8 cellular contexts compared by ENCODE assay signal in genomic region chr2:175690113-175690716, GRCh38.
DNase-seq lines count a peak whose midpoint lies in the region; ATAC-seq, FAIRE-seq and TF ChIP-seq lines count a peak whose summit lies in the region.

No MANE protein-coding gene starts in this region.

- no peak overlapping the region for H3K9ac ChIP-seq in keratinocyte (ENCODE audit: control insufficient read depth, extremely low read depth, insufficient read depth, low read length)

- H3K4me3 ChIP-seq in keratinocyte (ENCODE audit: control insufficient read depth in 2 of 3, extremely low read depth in 1 of 3, insufficient read depth in 2 of 3, low read depth in 1 of 3, low read length in 3 of 3) (no peak overlapping the region), suprapubic skin (no peak overlapping the region)

- no peaks in the 10 kb centered on the region for H3K4me1 ChIP-seq in keratinocyte (ENCODE audit: control insufficient read depth, extremely low read depth, insufficient read depth, low read length)
- H3K4me1 ChIP-seq in suprapubic skin: no peaks in the 10 kb centered on the region

- H3K36me3 ChIP-seq in keratinocyte (ENCODE audit: control insufficient read depth in 2 of 2, extremely low read depth in 1 of 2, insufficient read depth in 2 of 2, low read length in 2 of 2) (no peaks in the 10 kb centered on the region), suprapubic skin (no peaks in the 10 kb centered on the region)

- TF ChIP-seq POLR2A in suprapubic skin (IDR thresholded peaks at IDR 0.05): no peak

- H3K9me1 ChIP-seq in keratinocyte (ENCODE audit: control insufficient read depth, extremely low read depth, insufficient read depth, low read length): no peaks in the 10 kb centered on the region

- no peak for TF ChIP-seq EP300 in suprapubic skin (IDR thresholded peaks at IDR 0.05)

- H3K4me2 ChIP-seq in keratinocyte (ENCODE audit: control insufficient read depth, extremely low read depth, insufficient read depth, low read depth, low read length): no peak overlapping the region

- H3K79me2 ChIP-seq in keratinocyte (ENCODE audit: control insufficient read depth, insufficient read depth, low read length): no peaks in the 10 kb centered on the region

- H3K27ac ChIP-seq in keratinocyte (ENCODE audit: control insufficient read depth, insufficient read depth, low read length) (no peak overlapping the region), suprapubic skin (no peak overlapping the region)

- H2AFZ ChIP-seq in keratinocyte (ENCODE audit: control insufficient read depth, low read length): no peak overlapping the region

- H3K9me3 ChIP-seq in keratinocyte (ENCODE audit: control insufficient read depth, low read depth, low read length): no peaks in the 10 kb centered on the region
- no peaks in the 10 kb centered on the region for H3K9me3 ChIP-seq in suprapubic skin

- DNase-seq in AG08395 (ENCODE audit: low spot score) (peak; percentile 55), GM03348 (ENCODE audit: low spot score) (peak; percentile 56), NCI-H526 (lab: John Stamatoyannopoulos, UW) (peak; percentile 55 to 79), brain pericyte (ENCODE audit: low read depth, low spot score) (peak; percentile 29), keratinocyte (ENCODE audit: low read depth, low spot score) (peak; percentile 25), suprapubic skin (ENCODE audit: low spot score in 2 of 2) (no peak)

- FAIRE-seq in keratinocyte (lab: Jason Lieb, UNC): no peak

- no peaks in the 10 kb centered on the region for H4K20me1 ChIP-seq in keratinocyte (ENCODE audit: control insufficient read depth, extremely low read depth, insufficient read depth, low read length)

- dilution Hi-C loops in keratinocyte (cut with MboI; ENCODE audit: extremely low pct_ligation_motif_present, low sequenced_read_pairs): no loop called here

- peak in 2 of 3 experiments; percentile 52 to 54 for TF ChIP-seq CTCF in keratinocyte (optimal IDR thresholded peaks at IDR 0.05 in 1 of 3, IDR thresholded peaks at IDR 0.05 in 1 of 3, conservative IDR thresholded peaks at IDR 0.05 in 1 of 3; ENCODE audit: extremely low read depth in 1 of 3, insufficient read depth in 2 of 3, low read length in 3 of 3)
- TF ChIP-seq CTCF in suprapubic skin (IDR thresholded peaks at IDR 0.05): peak; percentile 64 to 71

- 11% methylated on average over 3 of the region's 3 CpGs for WGBS in suprapubic skin

- H3K27me3 ChIP-seq in keratinocyte (ENCODE audit: control insufficient read depth, extremely low read depth, insufficient read depth, low read length): no peaks in the 10 kb centered on the region
- peaks cover 15% of the 10 kb centered on the region for H3K27me3 ChIP-seq in suprapubic skin

- ATAC-seq in HG02970 (IDR thresholded peaks at IDR 0.05; ENCODE audit: low FRiP score, unreplicated experiment) (peak; percentile 58), HG02973 (IDR thresholded peaks at IDR 0.05; ENCODE audit: unreplicated experiment) (no peak)

Comparison
In these comparisons a context has a peak if more than half of its experiments do, and no peak if none do; other contexts are left out.
1. DNase-seq: peak in AG08395 (single experiment), GM03348 (single experiment), NCI-H526 (2 of 2), brain pericyte (single experiment) and keratinocyte (single experiment); none in suprapubic skin (0 of 2).